In genomic region chr7:20283997-20284396, GRCh38 we compare ENCODE assay signal across 16 cellular contexts. TPM values are rescaled to one million over a fixed set of nuclear protein-coding genes. Genes with fewer than 3 reads are reported as not detected.
A peak's percentile ranks its signal among the peaks of the same experiment; 100 is the strongest.
DNase-seq lines count a peak whose midpoint lies in the region; ATAC-seq and TF ChIP-seq lines count a peak whose summit lies in the region.
"Had no signal": no experiment of that assay in that cellular context is flagged by ENCODE, and none has a peak within 500 bp of the region (broad histone marks: within the 10 kb centered on the region; RNA-seq: fewer than 3 reads in every experiment).

No MANE protein-coding gene starts in this region.

- no peaks in the 10 kb centered on the region for H3K9me3 Mint-ChIP-seq in activated T-cell treated with anti-CD3 and anti-CD28 coated beads, Interleukin-2, amount 50 U/mL, for 72 hours

- H3K4me1 Mint-ChIP-seq in activated T-cell treated with anti-CD3 and anti-CD28 coated beads, Interleukin-2, amount 50 U/mL, for 72 hours (ENCODE audit: low read depth): peaks cover 7% of the 10 kb centered on the region
- H3K4me1 Mint-ChIP-seq: brain, neural crest cell had no signal

- ATAC-seq in GM19395 (IDR thresholded peaks at IDR 0.05; ENCODE audit: unreplicated experiment): peak; percentile 73
- ATAC-seq in HG02678 (IDR thresholded peaks at IDR 0.05; ENCODE audit: unreplicated experiment): peak; percentile 63
- ATAC-seq in HG03457 (IDR thresholded peaks at IDR 0.05; ENCODE audit: unreplicated experiment): peak; percentile 50
- no peak for ATAC-seq in activated CD4-positive, CD25-positive, alpha-beta regulatory T cell treated with anti-CD3 and anti-CD28 coated beads, Interleukin-2, amount 50 U/mL, for 24 hours
- no peak for ATAC-seq in activated T-cell treated with anti-CD3 and anti-CD28 coated beads, Interleukin-2, amount 50 U/mL, for 72 hours (replicated peaks in 1 of 2)
- ATAC-seq: heart right ventricle had no signal

- TF ChIP-seq CTCF in GM12865 (IDR thresholded peaks at IDR 0.05; ENCODE audit: insufficient read depth, low read depth, low read length, missing control alignments): no peak

- peak overlapping the region; percentile 38 for H3K4me3 ChIP-seq in GM12865 (ENCODE audit: low read depth, low read length)
- H3K4me3 ChIP-seq: heart right ventricle, left ventricle myocardium inferior had no signal

- no peak overlapping the region for H3K4me3 Mint-ChIP-seq in activated T-cell treated with anti-CD3 and anti-CD28 coated beads, Interleukin-2, amount 50 U/mL, for 72 hours
- H3K4me3 Mint-ChIP-seq: brain, neural crest cell had no signal

- DNase-seq in GM12865 (ENCODE audit: low read depth): peak; percentile 75
- DNase-seq in AG08395 (ENCODE audit: low spot score): no peak
- no peak for DNase-seq in germinal center (ENCODE audit: low spot score)
- DNase-seq in activated T-cell treated with anti-CD3 and anti-CD28 coated beads, Interleukin-2, amount 50 U/mL, for 72 hours: no peak
- DNase-seq: ACHN; activated CD4-positive, alpha-beta T cell treated with anti-CD3 and anti-CD28 coated beads, Interleukin-2, amount 50 U/mL, for 1 hour; heart right ventricle; left ventricle myocardium inferior; NCI-H2029; trophoblast cell had no signal

- no peak overlapping the region for H3K27ac Mint-ChIP-seq in activated T-cell treated with anti-CD3 and anti-CD28 coated beads, Interleukin-2, amount 50 U/mL, for 72 hours
- H3K27ac Mint-ChIP-seq: brain had no signal

- no peaks in the 10 kb centered on the region for H3K27me3 Mint-ChIP-seq in activated T-cell treated with anti-CD3 and anti-CD28 coated beads, Interleukin-2, amount 50 U/mL, for 72 hours (ENCODE audit: low read depth)
- H3K27me3 Mint-ChIP-seq: brain had no signal

- H3K36me3 Mint-ChIP-seq in activated T-cell treated with anti-CD3 and anti-CD28 coated beads, Interleukin-2, amount 50 U/mL, for 72 hours (ENCODE audit: insufficient read depth in 2 of 2): no peaks in the 10 kb centered on the region
- H3K36me3 Mint-ChIP-seq: brain had no signal

RNA-seq across cellular contexts. Expression of gene ITGB8, which starts 46.7 kb away (rescaled TPM):
- under 1 TPM in 1 of 2 donors, not detected in 1; 0.02 TPM for total RNA-seq in activated T-cell treated with anti-CD3 and anti-CD28 coated beads, Interleukin-2, amount 50 U/mL, for 72 hours

Comparison
In these comparisons a context has a peak if more than half of its experiments do, and no peak if none do; other contexts are left out.
1. ATAC-seq: peak in GM19395 (single experiment), HG02678 (single experiment) and HG03457 (single experiment); none in activated CD4-positive, CD25-positive, alpha-beta regulatory T cell treated with anti-CD3 and anti-CD28 coated beads, Interleukin-2, amount 50 U/mL, for 24 hours (0 of 2) and activated T-cell treated with anti-CD3 and anti-CD28 coated beads, Interleukin-2, amount 50 U/mL, for 72 hours (0 of 2).